ENCODE assay signal across 1 cellular context in genomic region chr1:162387226-162388082, GRCh38.
TF ChIP-seq lines count a peak whose summit lies in the region.

No MANE protein-coding gene starts in this region.

TF ChIP-seq in K562, 482 proteins besides CTCF, POLR2A, EP300 and RAD21:
- TF ChIP-seq L3MBTL2 (IDR thresholded peaks at IDR 0.05), result peak; percentile 61
- peak; percentile 52 for TF ChIP-seq MGA (IDR thresholded peaks at IDR 0.05)
- TF ChIP-seq PTTG1 (tag; IDR thresholded peaks at IDR 0.05; ENCODE audit: low read depth), result no peak
- no peak for TF ChIP-seq KLF13 (tag; IDR thresholded peaks at IDR 0.05; ENCODE audit: borderline replicate concordance, low read depth)
- 0 out of 2 replicates have a peak, but pooled peaks have one; percentile 1 for TF ChIP-seq MBD2 (IDR thresholded peaks at IDR 0.05; ENCODE audit: borderline replicate concordance, low read depth)
- no peak for TF ChIP-seq ZNF146 (CRISPR knock-in tag; IDR thresholded peaks at IDR 0.05; ENCODE audit: unreplicated experiment)
- TF ChIP-seq MAFF (IDR thresholded peaks at IDR 0.05; ENCODE audit: low read length), result peak; percentile 15
- 0 out of 2 replicates have a peak, but pooled peaks have one; percentile 40 for TF ChIP-seq GABPB1 (CRISPR knock-in tag; IDR thresholded peaks at IDR 0.05)
- no peak for TF ChIP-seq TARDBP (IDR thresholded peaks at IDR 0.05)
- TF ChIP-seq ZNF592 (IDR thresholded peaks at IDR 0.05), result peak; percentile 62
- TF ChIP-seq, protein P1, sequence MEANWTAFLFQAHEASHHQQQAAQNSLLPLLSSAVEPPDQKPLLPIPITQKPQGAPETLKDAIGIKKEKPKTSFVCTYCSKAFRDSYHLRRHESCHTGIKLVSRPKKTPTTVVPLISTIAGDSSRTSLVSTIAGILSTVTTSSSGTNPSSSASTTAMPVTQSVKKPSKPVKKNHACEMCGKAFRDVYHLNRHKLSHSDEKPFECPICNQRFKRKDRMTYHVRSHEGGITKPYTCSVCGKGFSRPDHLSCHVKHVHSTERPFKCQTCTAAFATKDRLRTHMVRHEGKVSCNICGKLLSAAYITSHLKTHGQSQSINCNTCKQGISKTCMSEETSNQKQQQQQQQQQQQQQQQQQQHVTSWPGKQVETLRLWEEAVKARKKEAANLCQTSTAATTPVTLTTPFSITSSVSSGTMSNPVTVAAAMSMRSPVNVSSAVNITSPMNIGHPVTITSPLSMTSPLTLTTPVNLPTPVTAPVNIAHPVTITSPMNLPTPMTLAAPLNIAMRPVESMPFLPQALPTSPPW (CRISPR knock-in tag; IDR thresholded peaks at IDR 0.05), result no peak
- 0 out of 2 replicates have a peak, but pooled peaks have one; percentile 49 for TF ChIP-seq KAT7 (CRISPR knock-in tag; IDR thresholded peaks at IDR 0.05; ENCODE audit: borderline replicate concordance)
- TF ChIP-seq E2F6 (IDR thresholded peaks at IDR 0.05; ENCODE audit: borderline replicate concordance in 1 of 2, extremely low read depth in 1 of 2, insufficient read depth in 1 of 2, insufficient read length in 1 of 2, low read depth in 1 of 2, low read length in 1 of 2, poor library complexity in 1 of 2, severe bottlenecking in 1 of 2), result peak in 1 of 2 experiments; percentile 65
- TF ChIP-seq PKNOX1 (IDR thresholded peaks at IDR 0.05), result no peak
- TF ChIP-seq, protein P2, sequence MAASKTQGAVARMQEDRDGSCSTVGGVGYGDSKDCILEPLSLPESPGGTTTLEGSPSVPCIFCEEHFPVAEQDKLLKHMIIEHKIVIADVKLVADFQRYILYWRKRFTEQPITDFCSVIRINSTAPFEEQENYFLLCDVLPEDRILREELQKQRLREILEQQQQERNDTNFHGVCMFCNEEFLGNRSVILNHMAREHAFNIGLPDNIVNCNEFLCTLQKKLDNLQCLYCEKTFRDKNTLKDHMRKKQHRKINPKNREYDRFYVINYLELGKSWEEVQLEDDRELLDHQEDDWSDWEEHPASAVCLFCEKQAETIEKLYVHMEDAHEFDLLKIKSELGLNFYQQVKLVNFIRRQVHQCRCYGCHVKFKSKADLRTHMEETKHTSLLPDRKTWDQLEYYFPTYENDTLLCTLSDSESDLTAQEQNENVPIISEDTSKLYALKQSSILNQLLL (CRISPR knock-in tag; IDR thresholded peaks at IDR 0.05; ENCODE audit: borderline replicate concordance), result no peak
- TF ChIP-seq PATZ1 (CRISPR knock-in tag; IDR thresholded peaks at IDR 0.05; ENCODE audit: borderline replicate concordance), result no peak
- TF ChIP-seq, protein P3, sequence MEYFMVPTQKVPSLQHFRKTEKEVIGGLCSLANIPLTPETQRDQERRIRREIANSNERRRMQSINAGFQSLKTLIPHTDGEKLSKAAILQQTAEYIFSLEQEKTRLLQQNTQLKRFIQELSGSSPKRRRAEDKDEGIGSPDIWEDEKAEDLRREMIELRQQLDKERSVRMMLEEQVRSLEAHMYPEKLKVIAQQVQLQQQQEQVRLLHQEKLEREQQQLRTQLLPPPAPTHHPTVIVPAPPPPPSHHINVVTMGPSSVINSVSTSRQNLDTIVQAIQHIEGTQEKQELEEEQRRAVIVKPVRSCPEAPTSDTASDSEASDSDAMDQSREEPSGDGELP (CRISPR knock-in tag; IDR thresholded peaks at IDR 0.05; ENCODE audit: borderline replicate concordance), result peak; percentile 45; the same call in 1 of the 2 replicates
- TF ChIP-seq RFX7 (CRISPR knock-in tag; IDR thresholded peaks at IDR 0.05), result no peak
- no peak for TF ChIP-seq ESRRA (IDR thresholded peaks at IDR 0.05; ENCODE audit: borderline replicate concordance, low read depth)
TF ChIP-seq in K562: peak in this region for 9.
